Comparison of ENCODE assay signal across 19 cellular contexts in the genomic region with DNA sequence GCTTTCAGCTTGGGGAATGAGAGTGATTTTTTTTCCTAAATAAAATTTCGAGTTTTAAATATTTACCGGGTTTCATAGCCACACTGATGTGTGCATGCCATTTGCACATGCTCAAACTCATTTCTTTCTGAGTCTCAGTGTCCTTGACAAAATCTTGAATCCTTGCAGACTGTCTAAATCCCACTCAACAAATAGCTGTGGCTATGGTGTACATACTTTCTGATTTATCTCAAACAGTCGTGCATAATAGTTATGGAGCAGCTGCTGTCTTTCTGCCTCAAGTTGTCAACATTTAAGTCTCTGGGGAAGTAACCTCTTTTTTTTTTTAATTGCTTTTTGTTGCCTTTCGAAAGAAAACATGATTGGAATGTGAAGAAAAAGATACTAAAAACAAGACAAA. TPM values are rescaled to one million over a fixed set of nuclear protein-coding genes. Genes with fewer than 3 reads are reported as not detected.
DNase-seq lines count a peak whose midpoint lies in the region; ATAC-seq and TF ChIP-seq lines count a peak whose summit lies in the region.
"Had no signal": no experiment of that assay in that cellular context is flagged by ENCODE, and none has a peak within 500 bp of the region (broad histone marks: within the 10 kb centered on the region; RNA-seq: fewer than 3 reads in every experiment).

No MANE protein-coding gene starts in this region.

- peak overlapping the region; percentile 79 for H3K27ac Mint-ChIP-seq in osteocyte (ENCODE audit: unreplicated experiment)
- H3K27ac Mint-ChIP-seq in activated CD4-positive, alpha-beta memory T cell treated with anti-CD3 and anti-CD28 coated beads, Interleukin-2, amount 10 ng/mL, durations not matched to agents 7 days and 5 days = no peak overlapping the region
- H3K27ac Mint-ChIP-seq: CD4-positive, alpha-beta T cell; stimulated activated naive CD8-positive, alpha-beta T cell treated with anti-CD3 and anti-CD28 coated beads, Interleukin-15, Interleukin-2, amounts not matched to agents 100 ng/mL and 50 ng/mL, for 24 hours had no signal

- POLR2A ChIA-PET in GM10248 (lab: Yijun Ruan, JAX) = no interaction called here
- POLR2A ChIA-PET in activated CD4-positive, alpha-beta memory T cell treated with anti-CD3 and anti-CD28 coated beads, Interleukin-2, amount 10 ng/mL, durations not matched to agents 7 days and 5 days (lab: Charles Lee) = no interaction called here

- DNase-seq in GM04503 (ENCODE audit: low read depth) (peak; percentile 78), fibroblast of pulmonary artery (ENCODE audit: low read depth) (peak; percentile 77), osteocyte (ENCODE audit: extremely low spot score, unreplicated experiment) (no peak), NCI-H526 treated with DMSO at 0.1 percent for 48 hours (lab: John Stamatoyannopoulos, UW) (no peak), GM10248 (ENCODE audit: extremely low spot score) (no peak)
- DNase-seq in activated CD4-positive, alpha-beta memory T cell treated with anti-CD3 and anti-CD28 coated beads, Interleukin-2, amount 10 ng/mL, durations not matched to agents 7 days and 5 days = no peak
- DNase-seq: activated naive CD4-positive, alpha-beta T cell treated with Interleukin-2 at 50 U/mL for 16 hours; CD4-positive, alpha-beta T cell; foreskin fibroblast; mesendoderm; NCI-H1436 treated with DMSO at 0.1 percent for 48 hours; NCI-H446 treated with DMSO at 0.1 percent for 48 hours; nucleus accumbens; small intestine had no signal

- H3K36me3 Mint-ChIP-seq in osteocyte (ENCODE audit: unreplicated experiment) = peaks cover 45% of the 10 kb centered on the region
- H3K36me3 Mint-ChIP-seq in activated CD4-positive, alpha-beta memory T cell treated with anti-CD3 and anti-CD28 coated beads, Interleukin-2, amount 10 ng/mL, durations not matched to agents 7 days and 5 days (ENCODE audit: low read depth) = peaks cover 4% of the 10 kb centered on the region

- no peak overlapping the region for H3K4me3 Mint-ChIP-seq in osteocyte (ENCODE audit: unreplicated experiment)
- no peak overlapping the region for H3K4me3 Mint-ChIP-seq in activated CD4-positive, alpha-beta memory T cell treated with anti-CD3 and anti-CD28 coated beads, Interleukin-2, amount 10 ng/mL, durations not matched to agents 7 days and 5 days
- H3K4me3 Mint-ChIP-seq: brain; CD4-positive, alpha-beta T cell; stimulated activated naive CD8-positive, alpha-beta T cell treated with anti-CD3 and anti-CD28 coated beads, Interleukin-15, Interleukin-2, amounts not matched to agents 100 ng/mL and 50 ng/mL, for 24 hours had no signal

- no peak for TF ChIP-seq CTCF in fibroblast of pulmonary artery (IDR thresholded peaks at IDR 0.05; ENCODE audit: low read length, missing control alignments)
- no peak for TF ChIP-seq CTCF in osteocyte (IDR thresholded peaks at IDR 0.05)
- TF ChIP-seq CTCF in GM10248 (IDR thresholded peaks at IDR 0.05; ENCODE audit: control extremely low read depth, extremely low read depth, low read depth, missing control alignments) = no peak

- CTCF ChIA-PET in GM10248 (lab: Yijun Ruan, JAX) = interaction anchor here (1.5 to 1.8 kb wide), 2 partner anchors 10 to 138 kb away, joined by 4 to 5 read pairs; no protein-coding TSS in a partner anchor
- CTCF ChIA-PET in activated CD4-positive, alpha-beta memory T cell treated with anti-CD3 and anti-CD28 coated beads, Interleukin-2, amount 10 ng/mL, durations not matched to agents 7 days and 5 days (lab: Charles Lee) = no interaction called here

- peaks cover 62% of the 10 kb centered on the region for H3K4me1 Mint-ChIP-seq in osteocyte (ENCODE audit: unreplicated experiment)
- peaks cover 1% of the 10 kb centered on the region for H3K4me1 Mint-ChIP-seq in activated CD4-positive, alpha-beta memory T cell treated with anti-CD3 and anti-CD28 coated beads, Interleukin-2, amount 10 ng/mL, durations not matched to agents 7 days and 5 days

- H3K27me3 Mint-ChIP-seq in osteocyte (ENCODE audit: unreplicated experiment) = no peaks in the 10 kb centered on the region
- H3K27me3 Mint-ChIP-seq in activated CD4-positive, alpha-beta memory T cell treated with anti-CD3 and anti-CD28 coated beads, Interleukin-2, amount 10 ng/mL, durations not matched to agents 7 days and 5 days = no peaks in the 10 kb centered on the region
- H3K27me3 Mint-ChIP-seq: brain; CD4-positive, alpha-beta T cell; stimulated activated naive CD8-positive, alpha-beta T cell treated with anti-CD3 and anti-CD28 coated beads, Interleukin-15, Interleukin-2, amounts not matched to agents 100 ng/mL and 50 ng/mL, for 24 hours had no signal

- H3K9me3 Mint-ChIP-seq in osteocyte (ENCODE audit: unreplicated experiment) = no peaks in the 10 kb centered on the region
- no peaks in the 10 kb centered on the region for H3K9me3 Mint-ChIP-seq in activated CD4-positive, alpha-beta memory T cell treated with anti-CD3 and anti-CD28 coated beads, Interleukin-2, amount 10 ng/mL, durations not matched to agents 7 days and 5 days
- H3K9me3 Mint-ChIP-seq: CD4-positive, alpha-beta T cell; stimulated activated naive CD8-positive, alpha-beta T cell treated with anti-CD3 and anti-CD28 coated beads, Interleukin-15, Interleukin-2, amounts not matched to agents 100 ng/mL and 50 ng/mL, for 24 hours had no signal

- H3K4me3 ChIP-seq in fibroblast of pulmonary artery (replicated peaks; ENCODE audit: low read depth, low read length) = no peak overlapping the region

- no peak for ATAC-seq in activated CD4-positive, CD25-positive, alpha-beta regulatory T cell treated with anti-CD3 and anti-CD28 coated beads, Interleukin-2, amount 50 U/mL, for 24 hours

TF ChIP-seq in PFSK-1, 5 proteins besides CTCF, POLR2A, EP300 and RAD21:
- no peak for TF ChIP-seq FOXP2 (optimal IDR thresholded peaks at IDR 0.05; ENCODE audit: borderline replicate concordance, extremely low read depth, extremely low read length, insufficient read depth)
- TF ChIP-seq, protein P1, sequence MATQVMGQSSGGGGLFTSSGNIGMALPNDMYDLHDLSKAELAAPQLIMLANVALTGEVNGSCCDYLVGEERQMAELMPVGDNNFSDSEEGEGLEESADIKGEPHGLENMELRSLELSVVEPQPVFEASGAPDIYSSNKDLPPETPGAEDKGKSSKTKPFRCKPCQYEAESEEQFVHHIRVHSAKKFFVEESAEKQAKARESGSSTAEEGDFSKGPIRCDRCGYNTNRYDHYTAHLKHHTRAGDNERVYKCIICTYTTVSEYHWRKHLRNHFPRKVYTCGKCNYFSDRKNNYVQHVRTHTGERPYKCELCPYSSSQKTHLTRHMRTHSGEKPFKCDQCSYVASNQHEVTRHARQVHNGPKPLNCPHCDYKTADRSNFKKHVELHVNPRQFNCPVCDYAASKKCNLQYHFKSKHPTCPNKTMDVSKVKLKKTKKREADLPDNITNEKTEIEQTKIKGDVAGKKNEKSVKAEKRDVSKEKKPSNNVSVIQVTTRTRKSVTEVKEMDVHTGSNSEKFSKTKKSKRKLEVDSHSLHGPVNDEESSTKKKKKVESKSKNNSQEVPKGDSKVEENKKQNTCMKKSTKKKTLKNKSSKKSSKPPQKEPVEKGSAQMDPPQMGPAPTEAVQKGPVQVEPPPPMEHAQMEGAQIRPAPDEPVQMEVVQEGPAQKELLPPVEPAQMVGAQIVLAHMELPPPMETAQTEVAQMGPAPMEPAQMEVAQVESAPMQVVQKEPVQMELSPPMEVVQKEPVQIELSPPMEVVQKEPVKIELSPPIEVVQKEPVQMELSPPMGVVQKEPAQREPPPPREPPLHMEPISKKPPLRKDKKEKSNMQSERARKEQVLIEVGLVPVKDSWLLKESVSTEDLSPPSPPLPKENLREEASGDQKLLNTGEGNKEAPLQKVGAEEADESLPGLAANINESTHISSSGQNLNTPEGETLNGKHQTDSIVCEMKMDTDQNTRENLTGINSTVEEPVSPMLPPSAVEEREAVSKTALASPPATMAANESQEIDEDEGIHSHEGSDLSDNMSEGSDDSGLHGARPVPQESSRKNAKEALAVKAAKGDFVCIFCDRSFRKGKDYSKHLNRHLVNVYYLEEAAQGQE (IDR thresholded peaks at IDR 0.05; ENCODE audit: insufficient read depth in 1 of 2, low read depth in 2 of 2, low read length in 2 of 2) = no peak
- TF ChIP-seq SIN3A (IDR thresholded peaks at IDR 0.05; ENCODE audit: borderline replicate concordance, insufficient read depth, low read length) = no peak
- TF ChIP-seq TAF1 (IDR thresholded peaks at IDR 0.05; ENCODE audit: borderline replicate concordance, insufficient read depth, low read length) = no peak
- TF ChIP-seq POLR2AphosphoS5 (IDR thresholded peaks at IDR 0.05; ENCODE audit: low read depth, low read length) = 0 out of 2 replicates have a peak, but pooled peaks have one; percentile 25

RNA-seq across cellular contexts. Expression of a gene that starts 52.8 kb away (rescaled TPM):
- 30.5 TPM for polyA plus RNA-seq in PFSK-1 (2012; ENCODE audit: insufficient read length, low read depth)
- total RNA-seq in osteocyte = 0.55 and 0.75 TPM in 2 replicates
- total RNA-seq in activated CD4-positive, alpha-beta memory T cell treated with anti-CD3 and anti-CD28 coated beads, Interleukin-2, amount 10 ng/mL, durations not matched to agents 7 days and 5 days = not detected
- total RNA-seq: CD4-positive, alpha-beta T cell; Daoy had no signal

RNA-seq across cellular contexts. Expression of a gene that starts 53.9 kb away (rescaled TPM):
- polyA plus RNA-seq in PFSK-1 (2012; ENCODE audit: insufficient read length, low read depth) = 197 TPM
- 75.5 and 86.7 TPM in 2 replicates for total RNA-seq in osteocyte
- total RNA-seq in activated CD4-positive, alpha-beta memory T cell treated with anti-CD3 and anti-CD28 coated beads, Interleukin-2, amount 10 ng/mL, durations not matched to agents 7 days and 5 days = 10 to 100 TPM; 15.5 to 17.0 TPM

Comparison
In these comparisons a context has a peak if more than half of its experiments do, and no peak if none do; other contexts are left out.
1. DNase-seq: peak in GM04503 (single experiment) and fibroblast of pulmonary artery (single experiment); none in osteocyte (single experiment), NCI-H526 treated with DMSO at 0.1 percent for 48 hours (single experiment), GM10248 (single experiment) and activated CD4-positive, alpha-beta memory T cell treated with anti-CD3 and anti-CD28 coated beads, Interleukin-2, amount 10 ng/mL, durations not matched to agents 7 days and 5 days (single experiment).